Comparison of ENCODE assay signal across 8 cellular contexts in the genomic region with DNA sequence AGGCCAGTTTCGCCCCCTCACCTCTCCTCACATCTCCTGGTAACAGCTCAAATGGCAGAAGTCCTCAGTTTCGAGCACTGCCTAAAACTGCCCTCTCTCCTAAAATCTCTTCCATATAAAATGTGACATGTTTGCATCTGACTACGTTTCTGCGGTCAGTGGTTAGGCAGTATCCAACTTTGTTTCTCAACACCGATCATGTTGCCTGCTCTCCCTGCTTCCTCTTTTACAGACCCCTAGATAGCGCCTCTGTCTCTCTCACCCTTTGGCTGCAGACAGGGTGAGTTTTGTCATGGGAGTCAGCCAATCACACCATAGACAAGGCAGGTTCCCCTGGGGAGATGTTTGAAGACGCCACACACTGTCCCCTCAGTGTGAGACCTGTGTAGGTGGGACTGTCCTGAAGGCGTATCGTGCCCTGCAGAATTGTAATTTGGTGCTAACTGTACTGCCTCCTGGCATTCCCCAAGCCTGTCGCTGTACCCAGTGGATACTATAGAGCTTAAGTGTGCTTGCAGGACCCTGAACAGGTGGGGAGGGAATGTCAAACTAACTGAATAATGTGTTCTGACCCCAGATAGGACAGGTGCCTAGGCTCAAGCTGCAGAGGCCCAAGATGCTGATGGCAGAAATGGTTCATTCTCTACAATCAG. TPM values are rescaled to one million over a fixed set of nuclear protein-coding genes. Genes with fewer than 3 reads are reported as not detected.
DNase-seq lines count a peak whose midpoint lies in the region; ATAC-seq, FAIRE-seq and TF ChIP-seq lines count a peak whose summit lies in the region.

No MANE protein-coding gene starts in this region.

- H3K36me3 Mint-ChIP-seq in naive thymus-derived CD8-positive, alpha-beta T cell: peaks cover 0 to 24% (median 0%) of the 10 kb centered on the region in 3 donors

- peaks cover 16% of the 10 kb centered on the region; the same call in 1 of the 2 replicates for H3K36me3 ChIP-seq in PC-9 (ENCODE audit: low read depth)

- H3K4me3 Mint-ChIP-seq in naive thymus-derived CD8-positive, alpha-beta T cell: peak overlapping the region; percentile 79 to 91 (median 85)

- H3K4me1 Mint-ChIP-seq in naive thymus-derived CD8-positive, alpha-beta T cell: peaks cover 8 to 28% (median 26%) of the 10 kb centered on the region in 4 donors

- no peak for TF ChIP-seq CTCF in HFF-Myc (IDR thresholded peaks at IDR 0.05; ENCODE audit: low read depth, low read length, missing control alignments)
- TF ChIP-seq CTCF in PC-9 (conservative IDR thresholded peaks at IDR 0.05): no peak
- no peak for TF ChIP-seq CTCF in epithelial cell of esophagus (IDR thresholded peaks at IDR 0.05; ENCODE audit: insufficient read depth, low read depth, low read length, missing control alignments)

- H3F3A ChIP-seq in PC-9 (ENCODE audit: insufficient read depth, low read depth): peaks cover 2% of the 10 kb centered on the region; the same call in 1 of the 2 replicates

- peaks cover 22% of the 10 kb centered on the region for H3K79me2 ChIP-seq in PC-9 (ENCODE audit: low read depth)

- DNase-seq in GM12892 (ENCODE audit: insufficient read length) (peak; percentile 19), HFF-Myc (ENCODE audit: extremely low read depth, low read depth) (no peak), PC-9 (no peak), epithelial cell of esophagus (ENCODE audit: low read depth) (no peak), NCI-H2029 treated with DMSO at 0.1 percent for 48 hours (lab: John Stamatoyannopoulos, UW) (no peak), T-helper 9 cell (no peak)
- peak in 4 of 10 donors; percentile 11 to 23 (median 20) for DNase-seq in naive thymus-derived CD8-positive, alpha-beta T cell
- no peak for DNase-seq in stimulated activated CD4-positive, alpha-beta T cell treated with anti-CD3 and anti-CD28 coated beads, Interleukin-4, amount 100 ng/mL, for 4 hours

- CTCF ChIA-PET in PC-9 (lab: Charles Lee): interaction anchor here (0.5 to 1.1 kb wide), 2 partner anchors 9 to 784 kb away, joined by 3 read pairs; no protein-coding TSS in a partner anchor

- FAIRE-seq in GM12892 (lab: Jason Lieb, UNC): peak; percentile 79

- H3K4me3 ChIP-seq in HFF-Myc (replicated peaks; ENCODE audit: low read depth, low read length) (peak overlapping the region; percentile 85), PC-9 (peak overlapping the region; percentile 78), epithelial cell of esophagus (ENCODE audit: low read length) (peak overlapping the region; percentile 81)

- no peaks in the 10 kb centered on the region for H3K27me3 ChIP-seq in PC-9 (ENCODE audit: insufficient read depth, low read depth)

- no peaks in the 10 kb centered on the region for H4K20me1 ChIP-seq in PC-9 (ENCODE audit: insufficient read depth)

- peaks cover 17% of the 10 kb centered on the region for H3K4me1 ChIP-seq in PC-9 (replicated peaks; ENCODE audit: insufficient read depth)

- no peaks in the 10 kb centered on the region for H3K9me2 ChIP-seq in PC-9 (ENCODE audit: insufficient read depth)

- peak; percentile 18 to 43 for ATAC-seq in naive thymus-derived CD8-positive, alpha-beta T cell

- peak overlapping the region; percentile 21 to 92 (median 81) for H3K27ac Mint-ChIP-seq in naive thymus-derived CD8-positive, alpha-beta T cell

- no peaks in the 10 kb centered on the region for H3K27me3 Mint-ChIP-seq in naive thymus-derived CD8-positive, alpha-beta T cell

- no peaks in the 10 kb centered on the region for H3K9me3 Mint-ChIP-seq in naive thymus-derived CD8-positive, alpha-beta T cell

- no peak overlapping the region for H3K27ac ChIP-seq in PC-9

- H3K4me2 ChIP-seq in PC-9: peak overlapping the region; percentile 88

- intact Hi-C loops in PC-9 (cut with micrococcal nuclease; ENCODE audit: unreplicated experiment): no loop called here

- POLR2A ChIA-PET in PC-9 (lab: Charles Lee; ENCODE audit: unreplicated experiment): interaction anchor here (0.5 to 0.8 kb wide), 2 partner anchors 81 to 111 kb away, joined by 3 to 4 read pairs; partner anchors contain the start of genes GFM2 and NSA2
- POLR2A ChIA-PET in naive thymus-derived CD8-positive, alpha-beta T cell (lab: Charles Lee): interaction anchor here (0.8 to 2.1 kb wide), 2 partner anchors 81 to 180 kb away, joined by 3 to 9 read pairs; partner anchors contain the start of genes GFM2 and NSA2

- TF ChIP-seq POLR2A in GM12892 (IDR thresholded peaks at IDR 0.05; ENCODE audit: low read depth, low read length): no peak

- peak overlapping the region; percentile 99 for H2AFZ ChIP-seq in PC-9

- TSS peak; percentile 37 for BruUV-seq in PC-9 (replicated peaks; lab: Mats Ljungman, UMichigan)

- H3K9me3 ChIP-seq in PC-9 (ENCODE audit: insufficient read depth, low read depth): no peaks in the 10 kb centered on the region

RNA-seq across cellular contexts. Expression of gene HEXB, which starts 1.1 kb away (rescaled TPM):
- polyA plus RNA-seq in GM12892 (2012; ENCODE audit: missing spikeins): 50.9 TPM
- total RNA-seq in PC-9 (2021): 84.6 and 92.3 TPM in 2 replicates
- 10 to 100 TPM; 48.9 to 51.0 TPM for total RNA-seq in naive thymus-derived CD8-positive, alpha-beta T cell
- 100 to 1,000 TPM in 1 of 3 donors, 10 to 100 TPM in 2; 64.5 to 120 (median 73.6) TPM for polyA plus RNA-seq in naive thymus-derived CD8-positive, alpha-beta T cell

RNA-seq across cellular contexts. Expression of gene ENC1, which starts 45.6 kb away (rescaled TPM):
- polyA plus RNA-seq in GM12892 (2012; ENCODE audit: missing spikeins): 2.4 TPM
- total RNA-seq in PC-9 (2021): 38.8 and 53.6 TPM in 2 replicates
- under 1 TPM; 0.65 to 0.91 TPM for total RNA-seq in naive thymus-derived CD8-positive, alpha-beta T cell
- 1 to 10 TPM in 1 of 3 donors, under 1 TPM in 1, not detected in 1; 0.05 to 6.4 TPM for polyA plus RNA-seq in naive thymus-derived CD8-positive, alpha-beta T cell

Comparison
In these comparisons a context has a peak if more than half of its experiments do, and no peak if none do; other contexts are left out.
1. RNA of gene ENC1, which starts 45.6 kb away (total RNA-seq): 38.8 to 53.6 TPM in PC-9; 0.65 to 0.91 TPM in naive thymus-derived CD8-positive, alpha-beta T cell; every median in the first group is over 10 times any median in the second.
2. Peak in every context shown above with its lines, with median percentiles within 50 percentile points of each other: H3K4me3 ChIP-seq.